ENCODE assay signal across 8 cellular contexts in the genomic region with DNA sequence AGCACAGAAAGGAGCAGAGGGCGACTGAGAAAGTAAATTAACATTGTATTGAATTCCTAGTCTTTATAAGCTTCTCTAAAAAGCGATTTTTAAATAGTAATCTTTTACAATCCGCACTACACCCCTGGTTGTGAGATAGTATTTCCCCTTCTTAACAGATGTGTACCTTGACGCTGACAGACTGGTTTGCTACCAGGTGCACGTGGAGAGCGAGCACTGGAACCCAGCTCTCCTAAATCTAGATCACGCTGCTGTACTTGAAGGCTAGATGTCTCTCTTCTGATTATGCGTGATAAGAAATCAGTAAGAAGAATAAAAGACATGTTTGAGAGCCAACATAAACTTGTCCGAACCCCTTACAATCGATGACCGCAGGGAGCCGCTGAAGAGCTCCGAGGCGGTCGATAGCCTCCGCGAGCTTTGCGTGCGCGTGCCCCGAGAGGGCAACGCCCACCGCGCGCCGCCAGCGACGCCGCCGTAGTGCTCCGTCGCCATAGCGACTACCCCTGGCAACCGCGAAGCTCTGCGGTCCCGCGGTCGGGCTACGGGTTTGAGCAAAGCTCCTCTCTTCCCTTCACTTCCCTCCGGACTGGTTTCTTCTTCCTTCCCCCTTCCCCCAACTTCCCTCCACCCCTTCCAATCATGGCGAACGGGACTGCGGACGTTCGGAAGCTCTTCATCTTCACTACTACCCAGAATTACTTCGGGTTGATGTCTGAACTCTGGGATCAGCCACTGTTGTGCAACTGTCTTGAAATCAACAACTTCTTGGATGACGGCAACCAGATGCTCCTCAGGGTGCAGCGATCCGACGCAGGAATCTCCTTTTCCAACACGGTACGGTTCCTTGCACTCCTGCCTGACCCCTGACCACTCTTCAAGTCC. TPM values are rescaled to one million over a fixed set of nuclear protein-coding genes. Genes with fewer than 3 reads are reported as not detected.
DNase-seq lines count a peak whose midpoint lies in the region; ATAC-seq and TF ChIP-seq lines count a peak whose summit lies in the region.

A gene with protein sequence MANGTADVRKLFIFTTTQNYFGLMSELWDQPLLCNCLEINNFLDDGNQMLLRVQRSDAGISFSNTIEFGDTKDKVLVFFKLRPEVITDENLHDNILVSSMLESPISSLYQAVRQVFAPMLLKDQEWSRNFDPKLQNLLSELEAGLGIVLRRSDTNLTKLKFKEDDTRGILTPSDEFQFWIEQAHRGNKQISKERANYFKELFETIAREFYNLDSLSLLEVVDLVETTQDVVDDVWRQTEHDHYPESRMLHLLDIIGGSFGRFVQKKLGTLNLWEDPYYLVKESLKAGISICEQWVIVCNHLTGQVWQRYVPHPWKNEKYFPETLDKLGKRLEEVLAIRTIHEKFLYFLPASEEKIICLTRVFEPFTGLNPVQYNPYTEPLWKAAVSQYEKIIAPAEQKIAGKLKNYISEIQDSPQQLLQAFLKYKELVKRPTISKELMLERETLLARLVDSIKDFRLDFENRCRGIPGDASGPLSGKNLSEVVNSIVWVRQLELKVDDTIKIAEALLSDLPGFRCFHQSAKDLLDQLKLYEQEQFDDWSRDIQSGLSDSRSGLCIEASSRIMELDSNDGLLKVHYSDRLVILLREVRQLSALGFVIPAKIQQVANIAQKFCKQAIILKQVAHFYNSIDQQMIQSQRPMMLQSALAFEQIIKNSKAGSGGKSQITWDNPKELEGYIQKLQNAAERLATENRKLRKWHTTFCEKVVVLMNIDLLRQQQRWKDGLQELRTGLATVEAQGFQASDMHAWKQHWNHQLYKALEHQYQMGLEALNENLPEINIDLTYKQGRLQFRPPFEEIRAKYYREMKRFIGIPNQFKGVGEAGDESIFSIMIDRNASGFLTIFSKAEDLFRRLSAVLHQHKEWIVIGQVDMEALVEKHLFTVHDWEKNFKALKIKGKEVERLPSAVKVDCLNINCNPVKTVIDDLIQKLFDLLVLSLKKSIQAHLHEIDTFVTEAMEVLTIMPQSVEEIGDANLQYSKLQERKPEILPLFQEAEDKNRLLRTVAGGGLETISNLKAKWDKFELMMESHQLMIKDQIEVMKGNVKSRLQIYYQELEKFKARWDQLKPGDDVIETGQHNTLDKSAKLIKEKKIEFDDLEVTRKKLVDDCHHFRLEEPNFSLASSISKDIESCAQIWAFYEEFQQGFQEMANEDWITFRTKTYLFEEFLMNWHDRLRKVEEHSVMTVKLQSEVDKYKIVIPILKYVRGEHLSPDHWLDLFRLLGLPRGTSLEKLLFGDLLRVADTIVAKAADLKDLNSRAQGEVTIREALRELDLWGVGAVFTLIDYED (N-terminal part only) (plus strand): TSS at position 494 of the 885 bp plus-strand sequence. CDS start 149 bp downstream, at position 643.

- no peaks in the 10 kb centered on the region for H3K9me3 ChIP-seq in RWPE2 (ENCODE audit: severe bottlenecking)
- no peaks in the 10 kb centered on the region for H3K9me3 ChIP-seq in neural progenitor cell (ENCODE audit: low read depth)
- no peaks in the 10 kb centered on the region for H3K9me3 ChIP-seq in stomach

- H2AFZ ChIP-seq in GM23338 (peak within 1 kb of the TSS; percentile 95), neural progenitor cell (replicated peaks) (peak within 1 kb of the TSS; percentile 97)

- H3K27ac ChIP-seq in GM23338 (ENCODE audit: low read depth) (no peak within 1 kb of the TSS), RWPE2 (ENCODE audit: poor library complexity, severe bottlenecking) (peak within 1 kb of the TSS; percentile 47), neural progenitor cell (peak within 1 kb of the TSS; percentile 15), stomach (peak within 1 kb of the TSS; percentile 33 to 85 (median 70))

- peak within 1 kb of the TSS; percentile 25 for H3K9ac ChIP-seq in neural progenitor cell

- no peaks in the 10 kb centered on the region for H4K20me1 ChIP-seq in GM23338 (replicated peaks; ENCODE audit: insufficient read depth)
- no peaks in the 10 kb centered on the region for H4K20me1 ChIP-seq in neural progenitor cell (ENCODE audit: low read depth)

- peak within 1 kb of the TSS; percentile 89 for H3K4me3 ChIP-seq in GM23338
- peak within 1 kb of the TSS; percentile 48 for H3K4me3 ChIP-seq in RWPE2 (ENCODE audit: severe bottlenecking)
- peak within 1 kb of the TSS; percentile 78 to 94 for H3K4me3 ChIP-seq in foreskin fibroblast (ENCODE audit: low read depth in 1 of 2, low read length in 2 of 2)
- peak within 1 kb of the TSS; percentile 77 for H3K4me3 ChIP-seq in neural progenitor cell
- peak within 1 kb of the TSS; percentile 53 to 75 (median 72) for H3K4me3 ChIP-seq in stomach

- DNase-seq in Daoy (ENCODE audit: low read depth) (peak; percentile 95), GM23338 (ENCODE audit: low spot score) (peak; percentile 96), Kasumi-1 (lab: John Stamatoyannopoulos, UW) (peak; percentile 85 to 91), RWPE2 (ENCODE audit: low spot score) (peak; percentile 90), foreskin fibroblast (peak; percentile 96 to 99), neural progenitor cell (ENCODE audit: low spot score) (peak; percentile 98), stomach (peak; percentile 87)
- peak; percentile 83 for DNase-seq in activated T-helper 9 cell treated with anti-CD3 and anti-CD28 coated beads, Interleukin-2, amount 50 U/mL, for 16 hours (ENCODE audit: low read depth)

- H3K36me3 Mint-ChIP-seq in GM23338 (ENCODE audit: low read depth) (peaks cover 4% of the 10 kb centered on the region; the same call in 2 of the 3 replicates), neural progenitor cell (peaks cover 4% of the 10 kb centered on the region)

- no peak for TF ChIP-seq POLR2A in stomach (IDR thresholded peaks at IDR 0.05)

- WGBS in stomach, 5 donors = 1% methylated on average over 49 to 53 of the region's 53 CpGs

- intact Hi-C loops in stomach (cut with DNase I; ENCODE audit: low total_unique reads) = no loop called here

- H3K4me2 ChIP-seq in GM23338 (peak within 1 kb of the TSS; percentile 86), neural progenitor cell (peak within 1 kb of the TSS; percentile 93)

- peaks cover 4% of the 10 kb centered on the region; the same call in 1 of the 2 replicates for H3K79me2 ChIP-seq in GM23338 (replicated peaks; ENCODE audit: insufficient read depth)
- H3K79me2 ChIP-seq in neural progenitor cell (ENCODE audit: low read depth) = peaks cover 43% of the 10 kb centered on the region

- H3K9me3 Mint-ChIP-seq in GM23338 = no peaks in the 10 kb centered on the region
- no peaks in the 10 kb centered on the region for H3K9me3 Mint-ChIP-seq in neural progenitor cell

- H3K4me1 ChIP-seq in GM23338 (ENCODE audit: insufficient read depth) (peaks cover 8% of the 10 kb centered on the region; the same call in 1 of the 2 replicates), RWPE2 (ENCODE audit: insufficient read depth, poor library complexity, severe bottlenecking) (peaks cover 25% of the 10 kb centered on the region), neural progenitor cell (peaks cover 17% of the 10 kb centered on the region), stomach (peaks cover 0 to 40% (median 18%) of the 10 kb centered on the region in 4 donors)

- peak; percentile 41 to 55 for TF ChIP-seq CTCF in GM23338 (conservative IDR thresholded peaks at IDR 0.05; ENCODE audit: low read depth in 2 of 2)
- TF ChIP-seq CTCF in RWPE2 (IDR thresholded peaks at IDR 0.05; ENCODE audit: poor library complexity, severe bottlenecking) = peak; percentile 77
- peak; percentile 45 for TF ChIP-seq CTCF in foreskin fibroblast (IDR thresholded peaks at IDR 0.05; ENCODE audit: low read depth, low read length)
- TF ChIP-seq CTCF in neural progenitor cell (IDR thresholded peaks at IDR 0.05) = peak; percentile 65
- peak in 5 of 7 experiments; percentile 24 to 46 (median 37) for TF ChIP-seq CTCF in stomach (IDR thresholded peaks at IDR 0.05)

- TF ChIP-seq EP300 in stomach (IDR thresholded peaks at IDR 0.05) = no peak

- H3F3A ChIP-seq in GM23338 (replicated peaks; ENCODE audit: low read depth) (no peaks in the 10 kb centered on the region), neural progenitor cell (ENCODE audit: low read depth) (peaks cover 13% of the 10 kb centered on the region)

- H3K27me3 Mint-ChIP-seq in GM23338 (ENCODE audit: insufficient read depth, low read depth, poor library complexity) = peaks cover 7% of the 10 kb centered on the region
- H3K27me3 Mint-ChIP-seq in neural progenitor cell (ENCODE audit: insufficient read depth, low read depth) = peaks cover 2% of the 10 kb centered on the region

- peak within 1 kb of the TSS; percentile 91 for H3K27ac Mint-ChIP-seq in GM23338
- peak within 1 kb of the TSS; percentile 99 for H3K27ac Mint-ChIP-seq in neural progenitor cell

- H3K4me1 Mint-ChIP-seq in GM23338 (peaks cover 11% of the 10 kb centered on the region; the same call in 2 of the 3 replicates), neural progenitor cell (peaks cover 32% of the 10 kb centered on the region)

- H3K27me3 ChIP-seq in GM23338 (ENCODE audit: insufficient read depth) (no peaks in the 10 kb centered on the region), RWPE2 (ENCODE audit: insufficient read depth, poor library complexity, severe bottlenecking) (no peaks in the 10 kb centered on the region), neural progenitor cell (no peaks in the 10 kb centered on the region), stomach (no peaks in the 10 kb centered on the region)

- H3K36me3 ChIP-seq in GM23338 (ENCODE audit: insufficient read depth) (no peaks in the 10 kb centered on the region), RWPE2 (ENCODE audit: low read depth) (peaks cover 18% of the 10 kb centered on the region), neural progenitor cell (no peaks in the 10 kb centered on the region), stomach (no peaks in the 10 kb centered on the region)

- no peaks in the 10 kb centered on the region for H3K9me2 ChIP-seq in GM23338 (ENCODE audit: insufficient read depth)

- ATAC-seq in GM23338 = peak; percentile 97
- peak; percentile 92 for ATAC-seq in RWPE2 (ENCODE audit: low read depth)

- peak within 1 kb of the TSS; percentile 94 for H3K4me3 Mint-ChIP-seq in GM23338
- H3K4me3 Mint-ChIP-seq in neural progenitor cell = peak within 1 kb of the TSS; percentile 98

TF ChIP-seq in GM23338, 12 proteins besides CTCF, POLR2A, EP300 and RAD21 (continues in another document):
- TF ChIP-seq, protein P1, sequence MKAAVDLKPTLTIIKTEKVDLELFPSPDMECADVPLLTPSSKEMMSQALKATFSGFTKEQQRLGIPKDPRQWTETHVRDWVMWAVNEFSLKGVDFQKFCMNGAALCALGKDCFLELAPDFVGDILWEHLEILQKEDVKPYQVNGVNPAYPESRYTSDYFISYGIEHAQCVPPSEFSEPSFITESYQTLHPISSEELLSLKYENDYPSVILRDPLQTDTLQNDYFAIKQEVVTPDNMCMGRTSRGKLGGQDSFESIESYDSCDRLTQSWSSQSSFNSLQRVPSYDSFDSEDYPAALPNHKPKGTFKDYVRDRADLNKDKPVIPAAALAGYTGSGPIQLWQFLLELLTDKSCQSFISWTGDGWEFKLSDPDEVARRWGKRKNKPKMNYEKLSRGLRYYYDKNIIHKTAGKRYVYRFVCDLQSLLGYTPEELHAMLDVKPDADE (IDR thresholded peaks at IDR 0.05) = no peak

RNA-seq across cellular contexts. Expression of the gene that starts here (rescaled TPM):
- total RNA-seq in Daoy (2014; rRNA removed; shearing (Covaris generic)) = 9.6 and 14.1 TPM in 2 replicates
- total RNA-seq in GM23338 (2014; rRNA removed; shearing (Covaris generic)) = 19.3 and 23.5 TPM in 2 replicates
- polyA plus RNA-seq in GM23338 (2016; fragmentation: Nextera tagmentation; extraction: Ambion mirVana) (22.5 and 23.3 TPM in 2 replicates), stomach (10 to 100 TPM in 1 of 3 donors, 1 to 10 TPM in 2; 4.8 to 13.0 (median 8.6) TPM)
- total RNA-seq in neural progenitor cell (ENCODE audit: low replicate concordance) (51.7 and 61.1 TPM in 2 replicates), stomach (10 to 100 TPM in 4 of 5 donors, 1 to 10 TPM in 1; 1.2 to 63.7 (median 19.6) TPM)
